Comparison of ENCODE assay signal across 1 cellular context in genomic region chr6:167760979-167761793, GRCh38.
TF ChIP-seq lines count a peak whose summit lies in the region.

No MANE protein-coding gene starts in this region.

TF ChIP-seq in HepG2, 621 proteins besides CTCF, POLR2A, EP300 and RAD21 (continued from another document and continues in another):
- TF ChIP-seq, protein P1, sequence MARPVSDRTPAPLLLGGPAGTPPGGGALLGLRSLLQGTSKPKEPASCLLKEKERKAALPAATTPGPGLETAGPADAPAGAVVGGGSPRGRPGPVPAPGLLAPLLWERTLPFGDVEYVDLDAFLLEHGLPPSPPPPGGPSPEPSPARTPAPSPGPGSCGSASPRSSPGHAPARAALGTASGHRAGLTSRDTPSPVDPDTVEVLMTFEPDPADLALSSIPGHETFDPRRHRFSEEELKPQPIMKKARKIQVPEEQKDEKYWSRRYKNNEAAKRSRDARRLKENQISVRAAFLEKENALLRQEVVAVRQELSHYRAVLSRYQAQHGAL (CRISPR knock-in tag; IDR thresholded peaks at IDR 0.05; ENCODE audit: not compliant biosample characterization): peak; percentile 15
- TF ChIP-seq ZNF572 (CRISPR knock-in tag; IDR thresholded peaks at IDR 0.05) (0 out of 2 replicates have a peak, but pooled peaks have one; percentile 34), ZNF839 (CRISPR knock-in tag; IDR thresholded peaks at IDR 0.05; ENCODE audit: borderline replicate concordance) (0 out of 2 replicates have a peak, but pooled peaks have one; percentile 85), RFX3 (CRISPR knock-in tag; IDR thresholded peaks at IDR 0.05) (0 out of 2 replicates have a peak, but pooled peaks have one; percentile 2), SIX4 (CRISPR knock-in tag; IDR thresholded peaks at IDR 0.05) (peak; percentile 14; the same call in 1 of the 2 replicates), ARHGAP35 (CRISPR knock-in tag; IDR thresholded peaks at IDR 0.05; ENCODE audit: borderline replicate concordance) (peak; percentile 38; the same call in 1 of the 2 replicates), MTA1 (CRISPR knock-in tag; IDR thresholded peaks at IDR 0.05; ENCODE audit: borderline replicate concordance) (peak; percentile 82; the same call in 1 of the 2 replicates), KAT7 (CRISPR knock-in tag; IDR thresholded peaks at IDR 0.05; ENCODE audit: borderline replicate concordance) (peak; percentile 59; the same call in 1 of the 2 replicates), CSRNP1 (CRISPR knock-in tag; IDR thresholded peaks at IDR 0.05) (no peak), NRL (CRISPR knock-in tag; IDR thresholded peaks at IDR 0.05; ENCODE audit: borderline replicate concordance) (0 out of 2 replicates have a peak, but pooled peaks have one; percentile 34), SP4 (CRISPR knock-in tag; IDR thresholded peaks at IDR 0.05) (no peak), CEBPG (CRISPR knock-in tag; IDR thresholded peaks at IDR 0.05) (peak; percentile 69), SOX6 (IDR thresholded peaks at IDR 0.05) (no peak), SOX6 (CRISPR knock-in tag; IDR thresholded peaks at IDR 0.05) (peak; percentile 56), ZKSCAN5 (CRISPR knock-in tag; IDR thresholded peaks at IDR 0.05) (0 out of 2 replicates have a peak, but pooled peaks have one; percentile 35), CCDC6 (CRISPR knock-in tag; IDR thresholded peaks at IDR 0.05) (no peak; the same call in 1 of the 2 replicates), PCBP1 (IDR thresholded peaks at IDR 0.05; ENCODE audit: borderline replicate concordance, low read depth, low read length) (0 out of 2 replicates have a peak, but pooled peaks have one; percentile 47), SALL1 (CRISPR knock-in tag; IDR thresholded peaks at IDR 0.05) (peak; percentile 85), ZNF83 (CRISPR knock-in tag; IDR thresholded peaks at IDR 0.05; ENCODE audit: borderline replicate concordance) (0 out of 2 replicates have a peak, but pooled peaks have one; percentile 48), HNF4A (CRISPR knock-in tag; IDR thresholded peaks at IDR 0.05) (peak; percentile 91), ZNF510 (CRISPR knock-in tag; IDR thresholded peaks at IDR 0.05; ENCODE audit: low read depth) (peak; percentile 31; the same call in 1 of the 2 replicates), ZNF407 (CRISPR knock-in tag; IDR thresholded peaks at IDR 0.05; ENCODE audit: not compliant biosample characterization) (no peak), MEIS2 (CRISPR knock-in tag; IDR thresholded peaks at IDR 0.05) (peak; percentile 66; the same call in 1 of the 2 replicates), USF2 (IDR thresholded peaks at IDR 0.05; ENCODE audit: low read depth, low read length) (peak; percentile 78), USF2 (CRISPR knock-in tag; IDR thresholded peaks at IDR 0.05; ENCODE audit: borderline replicate concordance) (peak; percentile 77; the same call in 1 of the 2 replicates), PCBP2 (optimal IDR thresholded peaks at IDR 0.05; ENCODE audit: low read depth, low read length, poor library complexity, severe bottlenecking) (no peak), ZNF20 (CRISPR knock-in tag; IDR thresholded peaks at IDR 0.05) (no peak), HOXA3 (CRISPR knock-in tag; IDR thresholded peaks at IDR 0.05) (peak; percentile 85), ZNF275 (CRISPR knock-in tag; IDR thresholded peaks at IDR 0.05; ENCODE audit: borderline replicate concordance) (no peak), IRF9 (CRISPR knock-in tag; IDR thresholded peaks at IDR 0.05; ENCODE audit: borderline replicate concordance) (no peak; the same call in 1 of the 2 replicates), MAX (IDR thresholded peaks at IDR 0.05) (peak; percentile 70; the same call in 1 of the 2 replicates)
- TF ChIP-seq, protein P2, sequence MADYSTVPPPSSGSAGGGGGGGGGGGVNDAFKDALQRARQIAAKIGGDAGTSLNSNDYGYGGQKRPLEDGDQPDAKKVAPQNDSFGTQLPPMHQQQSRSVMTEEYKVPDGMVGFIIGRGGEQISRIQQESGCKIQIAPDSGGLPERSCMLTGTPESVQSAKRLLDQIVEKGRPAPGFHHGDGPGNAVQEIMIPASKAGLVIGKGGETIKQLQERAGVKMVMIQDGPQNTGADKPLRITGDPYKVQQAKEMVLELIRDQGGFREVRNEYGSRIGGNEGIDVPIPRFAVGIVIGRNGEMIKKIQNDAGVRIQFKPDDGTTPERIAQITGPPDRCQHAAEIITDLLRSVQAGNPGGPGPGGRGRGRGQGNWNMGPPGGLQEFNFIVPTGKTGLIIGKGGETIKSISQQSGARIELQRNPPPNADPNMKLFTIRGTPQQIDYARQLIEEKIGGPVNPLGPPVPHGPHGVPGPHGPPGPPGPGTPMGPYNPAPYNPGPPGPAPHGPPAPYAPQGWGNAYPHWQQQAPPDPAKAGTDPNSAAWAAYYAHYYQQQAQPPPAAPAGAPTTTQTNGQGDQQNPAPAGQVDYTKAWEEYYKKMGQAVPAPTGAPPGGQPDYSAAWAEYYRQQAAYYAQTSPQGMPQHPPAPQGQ (CRISPR knock-in tag; IDR thresholded peaks at IDR 0.05; ENCODE audit: borderline replicate concordance): no peak
- TF ChIP-seq, protein P3, sequence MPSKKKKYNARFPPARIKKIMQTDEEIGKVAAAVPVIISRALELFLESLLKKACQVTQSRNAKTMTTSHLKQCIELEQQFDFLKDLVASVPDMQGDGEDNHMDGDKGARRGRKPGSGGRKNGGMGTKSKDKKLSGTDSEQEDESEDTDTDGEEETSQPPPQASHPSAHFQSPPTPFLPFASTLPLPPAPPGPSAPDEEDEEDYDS (CRISPR knock-in tag; IDR thresholded peaks at IDR 0.05): peak; percentile 68
- TF ChIP-seq, protein P4, sequence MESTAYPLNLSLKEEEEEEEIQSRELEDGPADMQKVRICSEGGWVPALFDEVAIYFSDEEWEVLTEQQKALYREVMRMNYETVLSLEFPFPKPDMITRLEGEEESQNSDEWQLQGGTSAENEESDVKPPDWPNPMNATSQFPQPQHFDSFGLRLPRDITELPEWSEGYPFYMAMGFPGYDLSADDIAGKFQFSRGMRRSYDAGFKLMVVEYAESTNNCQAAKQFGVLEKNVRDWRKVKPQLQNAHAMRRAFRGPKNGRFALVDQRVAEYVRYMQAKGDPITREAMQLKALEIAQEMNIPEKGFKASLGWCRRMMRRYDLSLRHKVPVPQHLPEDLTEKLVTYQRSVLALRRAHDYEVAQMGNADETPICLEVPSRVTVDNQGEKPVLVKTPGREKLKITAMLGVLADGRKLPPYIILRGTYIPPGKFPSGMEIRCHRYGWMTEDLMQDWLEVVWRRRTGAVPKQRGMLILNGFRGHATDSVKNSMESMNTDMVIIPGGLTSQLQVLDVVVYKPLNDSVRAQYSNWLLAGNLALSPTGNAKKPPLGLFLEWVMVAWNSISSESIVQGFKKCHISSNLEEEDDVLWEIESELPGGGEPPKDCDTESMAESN (CRISPR knock-in tag; conservative IDR thresholded peaks at IDR 0.05): peak; percentile 33; the same call in 1 of the 2 replicates
